In genomic region chr9:96418920-96419690, GRCh38 we compare ENCODE assay signal across 8 cellular contexts. TPM values are rescaled to one million over a fixed set of nuclear protein-coding genes. Genes with fewer than 3 reads are reported as not detected.
A peak's percentile ranks its signal among the peaks of the same experiment; 100 is the strongest.
DNase-seq lines count a peak whose midpoint lies in the region; ATAC-seq, FAIRE-seq and TF ChIP-seq lines count a peak whose summit lies in the region.

No MANE protein-coding gene starts in this region.

- intact Hi-C loops in CD14-positive monocyte (cut with micrococcal nuclease) = loop anchor here (5.0 to 10.0 kb wide), 3 partner anchors 33 to 544 kb away; partner anchors contain the start of genes HABP4 (in 2 of the 2), ERCC6L2 (in 1 of the 2) and PRXL2C (in 1 of the 2)
- intact Hi-C loops in right lobe of liver (cut with DNase I) = loop anchor here in 1 of 2 donors (10.0 kb wide), 1 partner anchor 94 kb away; no protein-coding TSS in a partner anchor

- WGBS in right lobe of liver (ENCODE audit: insufficient coverage, low coverage, low lambda C conversion rate, missing lambda C conversion rate) = under 1% methylated on average over 15 of the region's 58 CpGs

- ATAC-seq in HG03378 (IDR thresholded peaks at IDR 0.05; ENCODE audit: unreplicated experiment) (peak; percentile 20), right lobe of liver (peak; percentile 52 to 66 (median 62))
- ATAC-seq in activated CD4-positive, CD25-positive, alpha-beta regulatory T cell treated with anti-CD3 and anti-CD28 coated beads, Interleukin-2, amount 50 U/mL, for 24 hours = peak; percentile 14 to 15

- H3K27me3 ChIP-seq in right lobe of liver = no peaks in the 10 kb centered on the region

- no peaks in the 10 kb centered on the region for H3K36me3 Mint-ChIP-seq in CD14-positive monocyte

- FAIRE-seq in GM19239 (lab: Jason Lieb, UNC) = peak; percentile 64

- no peaks in the 10 kb centered on the region for H3K9me3 ChIP-seq in right lobe of liver

- TF ChIP-seq POLR2A in right lobe of liver (IDR thresholded peaks at IDR 0.05) = peak; percentile 91

- H3K4me1 ChIP-seq in right lobe of liver = peaks cover 0 to 27% (median 15%) of the 10 kb centered on the region in 4 donors

- H3K4me3 ChIP-seq in right lobe of liver = peak overlapping the region; percentile 64 to 88 (median 84)

- H3K27ac ChIP-seq in right lobe of liver = peak overlapping the region; percentile 88 to 94 (median 92)

- H3K36me3 ChIP-seq in right lobe of liver = no peaks in the 10 kb centered on the region

- H3K4me3 Mint-ChIP-seq in CD14-positive monocyte = peak overlapping the region; percentile 89 to 92

- DNase-seq in CD14-positive monocyte (ENCODE audit: low spot score) (peak; percentile 76), GM19239 (ENCODE audit: insufficient read length, low spot score) (no peak), NCI-H345 treated with DMSO at 0.1 percent for 48 hours (lab: John Stamatoyannopoulos, UW; ENCODE audit: unreplicated experiment) (peak; percentile 71), dermis microvascular lymphatic vessel endothelial cell (ENCODE audit: low read depth in 2 of 2) (peak; percentile 36 to 76), right lobe of liver (peak; percentile 79 to 87 (median 84))
- DNase-seq in stimulated activated CD4-positive, alpha-beta T cell treated with anti-CD3 and anti-CD28 coated beads, TNF-alpha, amount 100 ng/mL, for 24 hours (ENCODE audit: low read depth in 3 of 3) = peak in 2 of 3 experiments; percentile 17 to 59

- H3K4me1 Mint-ChIP-seq in CD14-positive monocyte = peaks cover 33% of the 10 kb centered on the region

- H3K27ac Mint-ChIP-seq in CD14-positive monocyte = peak overlapping the region; percentile 86 to 97 (median 94)

- H3K9me3 Mint-ChIP-seq in CD14-positive monocyte = no peaks in the 10 kb centered on the region

- TF ChIP-seq CTCF in CD14-positive monocyte (IDR thresholded peaks at IDR 0.05) = no peak
- no peak for TF ChIP-seq CTCF in right lobe of liver (IDR thresholded peaks at IDR 0.05)

- H3K27me3 Mint-ChIP-seq in CD14-positive monocyte (ENCODE audit: low read depth in 3 of 3) = peaks cover 0 to 3% (median 0%) of the 10 kb centered on the region in 3 donors

RNA-seq across cellular contexts. Expression of gene ZNF367, which starts 0.9 kb away (rescaled TPM):
- polyA plus RNA-seq in CD14-positive monocyte = under 1 TPM in 1 of 2 donors, not detected in 1; 0.08 TPM
- total RNA-seq in dermis microvascular lymphatic vessel endothelial cell = 4.2 and 6.3 TPM in 2 replicates
- 1 to 10 TPM in 5 of 6 experiments, under 1 TPM in 1; 0.73 to 9.2 (median 2.6) TPM for total RNA-seq in right lobe of liver

RNA-seq across cellular contexts. Expression of gene HABP4, which starts 30.9 kb away (rescaled TPM):
- polyA plus RNA-seq in CD14-positive monocyte = under 1 TPM; 0.54 to 0.97 TPM
- total RNA-seq in dermis microvascular lymphatic vessel endothelial cell (6.0 and 6.1 TPM in 2 replicates), right lobe of liver (1 to 10 TPM; 1.4 to 6.2 (median 4.7) TPM)

RNA-seq across cellular contexts. Expression of gene SLC35D2, which starts 35.6 kb away (rescaled TPM):
- polyA plus RNA-seq in CD14-positive monocyte = 10 to 100 TPM; 14.8 to 27.4 TPM
- 20.7 and 25.3 TPM in 2 replicates for total RNA-seq in dermis microvascular lymphatic vessel endothelial cell
- total RNA-seq in right lobe of liver = 10 to 100 TPM; 28.9 to 48.1 (median 34.3) TPM
